In genomic region chr2:234674781-234675201, GRCh38 we compare ENCODE assay signal across 11 cellular contexts.
DNase-seq lines count a peak whose midpoint lies in the region; ATAC-seq and TF ChIP-seq lines count a peak whose summit lies in the region.
"Had no signal": no experiment of that assay in that cellular context is flagged by ENCODE, and none has a peak within 500 bp of the region (broad histone marks: within the 10 kb centered on the region; RNA-seq: fewer than 3 reads in every experiment).

No MANE protein-coding gene starts in this region.

- no peak overlapping the region for H3K27ac ChIP-seq in substantia nigra (ENCODE audit: low read depth, low read length, poor library complexity, severe bottlenecking)
- H3K27ac ChIP-seq: C4-2B, upper lobe of right lung had no signal

- no peak overlapping the region for H3K4me3 ChIP-seq in cardiac fibroblast (replicated peaks in 1 of 2; ENCODE audit: low read depth in 2 of 2, low read length in 2 of 2)
- H3K4me3 ChIP-seq: upper lobe of right lung had no signal

- DNase-seq in AG08396 (ENCODE audit: low spot score) (peak; percentile 45), M059J (ENCODE audit: low read depth) (peak; percentile 85), cardiac fibroblast (ENCODE audit: low read depth in 2 of 2) (peak; percentile 40 to 80), myocyte (ENCODE audit: low read depth) (peak; percentile 45), substantia nigra (lab: John Stamatoyannopoulos, UW) (no peak), KG1 (lab: John Stamatoyannopoulos, UW) (no peak), SIG-M5 (lab: John Stamatoyannopoulos, UW) (no peak)
- DNase-seq: NCI-H1694 treated with DMSO at 0.1 percent for 48 hours, upper lobe of right lung had no signal

- ATAC-seq in HG03139 (IDR thresholded peaks at IDR 0.05; ENCODE audit: unreplicated experiment) = no peak
- ATAC-seq: upper lobe of right lung had no signal

- no peak for TF ChIP-seq CTCF in cardiac fibroblast (IDR thresholded peaks at IDR 0.05; ENCODE audit: low read depth, low read length)

Comparison
In these comparisons a context has a peak if more than half of its experiments do, and no peak if none do; other contexts are left out.
1. DNase-seq: peak in AG08396 (single experiment), M059J (single experiment), cardiac fibroblast (2 of 2) and myocyte (single experiment); none in substantia nigra (0 of 49), KG1 (single experiment) and SIG-M5 (single experiment).